Comparison of ENCODE assay signal across 12 cellular contexts in the genomic region with DNA sequence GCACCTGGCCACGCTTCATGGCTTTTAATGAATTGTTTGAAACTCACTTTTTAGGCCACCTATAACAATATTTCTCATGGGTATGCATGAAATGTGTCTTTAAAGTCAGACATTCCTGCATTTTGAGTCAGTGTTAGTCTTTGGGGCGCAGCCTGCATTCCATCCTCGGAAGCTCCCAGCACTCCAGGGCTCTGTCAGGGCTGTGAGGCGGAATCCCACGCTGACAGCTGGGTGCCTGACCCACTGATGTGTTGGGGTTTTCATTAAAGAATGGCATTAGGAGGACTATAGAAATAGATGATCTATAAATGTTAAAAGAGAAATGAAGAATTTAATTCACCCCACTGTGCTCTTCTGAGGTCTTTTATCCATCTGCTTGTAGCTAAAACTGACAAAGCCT. TPM values are rescaled to one million over a fixed set of nuclear protein-coding genes. Genes with fewer than 3 reads are reported as not detected.
DNase-seq lines count a peak whose midpoint lies in the region; ATAC-seq, FAIRE-seq and TF ChIP-seq lines count a peak whose summit lies in the region.
"Had no signal": no experiment of that assay in that cellular context is flagged by ENCODE, and none has a peak within 500 bp of the region (broad histone marks: within the 10 kb centered on the region; RNA-seq: fewer than 3 reads in every experiment).

No MANE protein-coding gene starts in this region.

- no peak overlapping the region for H3K4me3 ChIP-seq in ACC112 (ENCODE audit: low read depth, low read length)
- no peak overlapping the region for H3K4me3 ChIP-seq in HUES48 (ENCODE audit: low read depth, low read length)
- H3K4me3 ChIP-seq in bronchial epithelial cell (ENCODE audit: low read depth, low read length) = peak overlapping the region; percentile 36
- H3K4me3 ChIP-seq in lower lobe of right lung = peak overlapping the region; percentile 34

- H3K36me3 ChIP-seq in ACC112 (ENCODE audit: insufficient read depth, low read length) (peaks cover 21% of the 10 kb centered on the region), HUES48 (ENCODE audit: control insufficient read depth, insufficient read depth, low read length) (peaks cover 69% of the 10 kb centered on the region), bronchial epithelial cell (ENCODE audit: control insufficient read depth, insufficient read depth, low read length) (no peaks in the 10 kb centered on the region), lower lobe of right lung (peaks cover 17% of the 10 kb centered on the region)

- no peak for FAIRE-seq in bronchial epithelial cell (lab: Jason Lieb, UNC)

- H3K9me3 ChIP-seq in HUES48 (ENCODE audit: control insufficient read depth, insufficient read depth, low read length) (no peaks in the 10 kb centered on the region), lower lobe of right lung (no peaks in the 10 kb centered on the region)

- H2AFZ ChIP-seq in ACC112 (ENCODE audit: low read length, unreplicated experiment) = no peak overlapping the region

- H3K79me2 ChIP-seq in ACC112 (ENCODE audit: control insufficient read depth, insufficient read depth, low read length, unreplicated experiment) = no peaks in the 10 kb centered on the region

- H3K27ac ChIP-seq in ACC112 (ENCODE audit: low read depth, low read length) = peak overlapping the region; percentile 53
- H3K27ac ChIP-seq in HUES48 (ENCODE audit: low read depth, low read length) = peak overlapping the region; percentile 78
- peak overlapping the region; percentile 8 for H3K27ac ChIP-seq in lower lobe of right lung

- peaks cover 0 to 23% of the 10 kb centered on the region in 2 donors for H3K36me3 Mint-ChIP-seq in activated naive CD4-positive, alpha-beta T cell treated with anti-CD3 and anti-CD28 coated beads, Interleukin-2, amount 50 U/mL, for 72 hours

- H3K27me3 ChIP-seq in ACC112 (ENCODE audit: insufficient read depth, low read length) = no peaks in the 10 kb centered on the region
- no peaks in the 10 kb centered on the region for H3K27me3 ChIP-seq in HUES48 (ENCODE audit: control insufficient read depth, insufficient read depth, low read length)
- no peaks in the 10 kb centered on the region for H3K27me3 ChIP-seq in bronchial epithelial cell (ENCODE audit: control insufficient read depth, insufficient read depth, low read length)
- no peaks in the 10 kb centered on the region for H3K27me3 ChIP-seq in lower lobe of right lung (ENCODE audit: low read depth)

- H3K9ac ChIP-seq in HUES48 (ENCODE audit: low read depth, low read length) = no peak overlapping the region

- H3K9me3 Mint-ChIP-seq in activated naive CD4-positive, alpha-beta T cell treated with anti-CD3 and anti-CD28 coated beads, Interleukin-2, amount 50 U/mL, for 72 hours = no peaks in the 10 kb centered on the region
- H3K9me3 Mint-ChIP-seq: dendritic cell treated with granulocyte-macrophage colony-stimulating factor and Interleukin-4, amounts not matched to agents 40 ng/mL and 50 ng/mL, for 4 days; nephron had no signal

- no peak overlapping the region for H3K27ac Mint-ChIP-seq in activated naive CD4-positive, alpha-beta T cell treated with anti-CD3 and anti-CD28 coated beads, Interleukin-2, amount 50 U/mL, for 72 hours
- H3K27ac Mint-ChIP-seq: B cell; dendritic cell treated with granulocyte-macrophage colony-stimulating factor and Interleukin-4, amounts not matched to agents 40 ng/mL and 50 ng/mL, for 4 days; nephron had no signal

- peak; percentile 57 to 77 for ATAC-seq in lower lobe of right lung
- ATAC-seq in GM21529 (IDR thresholded peaks at IDR 0.05; ENCODE audit: unreplicated experiment) = no peak
- no peak for ATAC-seq in activated naive CD4-positive, alpha-beta T cell treated with anti-CD3 and anti-CD28 coated beads, Interleukin-2, amount 50 U/mL, for 72 hours

- H3K4me1 ChIP-seq in ACC112 (ENCODE audit: control insufficient read depth, insufficient read depth, low read length, unreplicated experiment) (peaks cover 10% of the 10 kb centered on the region), HUES48 (ENCODE audit: control insufficient read depth, insufficient read depth, low read length) (peaks cover 9% of the 10 kb centered on the region), lower lobe of right lung (no peaks in the 10 kb centered on the region)

- intact Hi-C loops in lower lobe of right lung (cut with DNase I) = no loop called here

- no peak for TF ChIP-seq CTCF in bronchial epithelial cell (IDR thresholded peaks at IDR 0.05; ENCODE audit: insufficient read depth, low read length, severe bottlenecking)
- TF ChIP-seq CTCF in lower lobe of right lung (IDR thresholded peaks at IDR 0.05) = no peak

- DNase-seq in bronchial epithelial cell (ENCODE audit: low read depth) = peak; percentile 76
- no peak for DNase-seq in lower lobe of right lung
- no peak for DNase-seq in activated effector memory CD4-positive, alpha-beta T cell treated with anti-CD3 and anti-CD28 coated beads, Interleukin-2, amount 50 U/mL, for 16 hours
- DNase-seq in NCI-H128 (lab: John Stamatoyannopoulos, UW; ENCODE audit: unreplicated experiment) = no peak
- no peak for DNase-seq in activated naive CD4-positive, alpha-beta T cell treated with anti-CD3 and anti-CD28 coated beads, Interleukin-2, amount 50 U/mL, for 72 hours (ENCODE audit: low spot score in 2 of 2)
- DNase-seq: SHP77 treated with DMSO at 0.1 percent for 48 hours had no signal

RNA-seq across cellular contexts. Expression of a gene that starts 16.2 kb away (rescaled TPM):
- total RNA-seq in bronchial epithelial cell (not detected in 2 replicates), lower lobe of right lung (not detected)
- total RNA-seq in activated naive CD4-positive, alpha-beta T cell treated with anti-CD3 and anti-CD28 coated beads, Interleukin-2, amount 50 U/mL, for 72 hours = not detected
- total RNA-seq: B cell had no signal

Comparison
In these comparisons a context has a peak if more than half of its experiments do, and no peak if none do; other contexts are left out.
1. H3K27ac ChIP-seq: peak in every context shown above with its lines; median percentile 78 in HUES48; 53 in ACC112; 8 in lower lobe of right lung.
2. H3K4me3 ChIP-seq: peak in bronchial epithelial cell (single experiment) and lower lobe of right lung (single experiment); none in ACC112 (single experiment) and HUES48 (single experiment).
3. ATAC-seq: peak in lower lobe of right lung (2 of 2); none in GM21529 (single experiment) and activated naive CD4-positive, alpha-beta T cell treated with anti-CD3 and anti-CD28 coated beads, Interleukin-2, amount 50 U/mL, for 72 hours (0 of 2).